In the genomic region with DNA sequence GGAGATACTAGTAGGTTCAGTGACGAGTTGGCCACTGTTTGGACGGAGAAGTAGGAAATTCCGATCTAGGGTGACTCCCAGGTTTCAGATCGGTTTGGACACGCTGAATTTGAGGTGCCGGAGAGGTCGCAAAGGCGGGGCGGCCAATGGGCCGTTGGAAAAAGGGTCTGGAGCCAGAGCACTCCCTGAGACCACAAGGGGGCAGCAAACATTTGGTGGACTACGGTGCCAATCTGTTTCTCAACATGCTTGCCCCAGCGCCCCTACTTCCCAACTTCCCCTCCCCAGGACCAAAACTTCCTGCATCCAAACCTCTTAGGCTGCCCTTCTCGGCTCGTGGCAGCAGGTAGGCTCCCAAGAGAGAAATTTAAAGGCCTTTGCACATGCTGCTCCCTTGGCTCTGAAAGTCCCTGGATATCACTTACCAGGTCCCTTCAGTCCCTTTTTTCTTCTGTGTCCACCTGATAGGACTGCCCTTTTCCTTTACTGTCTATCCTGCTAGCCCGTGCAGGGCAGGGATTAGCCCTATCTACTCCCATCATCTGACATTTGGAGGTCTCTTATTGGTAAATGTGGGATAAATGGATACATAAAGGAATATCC, we compare ENCODE assay signal across 8 cellular contexts. TPM values are rescaled to one million over a fixed set of nuclear protein-coding genes. Genes with fewer than 3 reads are reported as not detected.
DNase-seq lines count a peak whose midpoint lies in the region; ATAC-seq, FAIRE-seq and TF ChIP-seq lines count a peak whose summit lies in the region.

No MANE protein-coding gene starts in this region.

- peak; percentile 91 for TF ChIP-seq CTCF in astrocyte of the spinal cord (IDR thresholded peaks at IDR 0.05; ENCODE audit: low read depth, low read length)

- DNase-seq in AML-193 (lab: John Stamatoyannopoulos, UW) (peak; percentile 79 to 80), NCI-H1436 treated with DMSO at 0.1 percent for 48 hours (lab: John Stamatoyannopoulos, UW) (peak; percentile 17), T-helper 22 cell (ENCODE audit: low read depth) (peak; percentile 41), astrocyte of the spinal cord (ENCODE audit: low read depth, low spot score) (peak; percentile 67), hypothalamus (lab: John Stamatoyannopoulos, UW) (peak in 47 of 51 donors; percentile 11 to 84 (median 60)), renal cortical epithelial cell (ENCODE audit: low read depth) (peak; percentile 56), H54 (ENCODE audit: insufficient read length, low spot score) (no peak)

- in situ Hi-C loops in astrocyte of the spinal cord (cut with HindIII; ENCODE audit: low sequenced_read_pairs) = no loop called here

- FAIRE-seq in H54 (lab: Jason Lieb, UNC) = no peak

- TF ChIP-seq POLR2A in H54 (IDR thresholded peaks at IDR 0.05; ENCODE audit: low read depth, low read length) = no peak

- ATAC-seq in GM19438 (IDR thresholded peaks at IDR 0.05; ENCODE audit: low read depth, unreplicated experiment) = peak; percentile 56

- peak overlapping the region; percentile 79 for H3K4me3 ChIP-seq in astrocyte of the spinal cord (ENCODE audit: low read depth, low read length)

RNA-seq across cellular contexts. Expression of a gene that starts 1.0 kb away (rescaled TPM):
- 14.9 and 16.1 TPM in 2 replicates for total RNA-seq in renal cortical epithelial cell

RNA-seq across cellular contexts. Expression of a gene that starts 7.4 kb away (rescaled TPM):
- 50.4 and 79.3 TPM in 2 replicates for total RNA-seq in renal cortical epithelial cell

RNA-seq across cellular contexts. Expression of a gene that starts 16.0 kb away (rescaled TPM):
- total RNA-seq in renal cortical epithelial cell = not detected in 2 replicates

RNA-seq across cellular contexts. Expression of a gene that starts 23.4 kb away (rescaled TPM):
- not detected in 2 replicates for total RNA-seq in renal cortical epithelial cell

RNA-seq across cellular contexts. Expression of a gene that starts 24.7 kb away (rescaled TPM):
- 36.8 and 56.1 TPM in 2 replicates for total RNA-seq in renal cortical epithelial cell
